2 cellular contexts compared by ENCODE assay signal in the genomic region with DNA sequence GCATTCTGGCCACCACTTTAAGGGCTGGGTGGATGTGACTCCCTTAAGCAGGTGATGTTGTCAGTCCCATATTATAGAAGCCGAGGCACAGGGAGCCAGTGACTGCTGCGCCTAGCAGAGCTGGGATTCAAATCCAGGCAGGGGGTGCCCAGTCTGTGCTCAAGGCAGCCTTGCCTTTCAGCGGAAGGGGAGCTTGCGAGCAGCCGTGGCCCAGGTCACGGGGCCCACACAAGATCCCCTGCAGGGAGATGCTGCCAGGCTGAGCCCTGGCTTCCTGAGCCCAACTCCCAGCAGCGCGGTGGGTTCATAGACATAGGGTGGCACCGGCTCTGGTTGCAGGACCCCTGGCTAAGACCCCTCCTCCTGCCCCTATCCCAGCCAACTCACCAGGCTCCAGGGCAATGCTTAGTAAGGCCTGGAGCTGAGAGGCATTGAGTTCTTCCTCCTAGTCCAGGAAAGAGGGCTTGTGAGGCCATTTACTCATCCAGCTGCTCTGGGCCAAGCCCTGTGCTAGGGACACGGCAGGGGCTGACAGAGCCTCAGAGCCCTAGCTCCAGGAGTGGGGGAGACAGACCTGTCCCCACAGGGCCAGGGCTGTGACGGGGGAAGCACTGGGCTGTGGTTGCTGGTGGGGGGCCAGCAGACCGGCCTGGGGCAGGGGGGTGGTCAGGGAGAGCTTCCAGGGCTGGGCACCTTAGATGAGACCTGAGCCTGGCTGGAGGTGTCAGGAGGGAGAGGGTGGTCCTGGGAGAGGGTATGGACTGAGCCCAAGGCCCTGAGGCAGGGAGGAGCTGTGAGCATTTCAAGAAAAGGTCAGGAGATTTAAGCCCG.
TF ChIP-seq lines count a peak whose summit lies in the region.

No MANE protein-coding gene starts in this region.

TF ChIP-seq in GM12878, 131 proteins besides CTCF, POLR2A, EP300 and RAD21:
- TF ChIP-seq CBFB (IDR thresholded peaks at IDR 0.05; ENCODE audit: low read depth) (no peak), TCF7 (IDR thresholded peaks at IDR 0.05; ENCODE audit: borderline replicate concordance) (no peak), EED (IDR thresholded peaks at IDR 0.05; ENCODE audit: low read depth) (no peak), EZH2 (IDR thresholded peaks at IDR 0.05; ENCODE audit: borderline replicate concordance, control insufficient read depth, low read depth, low read length) (no peak), SPI1 (IDR thresholded peaks at IDR 0.05; ENCODE audit: borderline replicate concordance, insufficient read depth, low read depth, low read length) (peak; percentile 35; the same call in 1 of the 2 replicates), TCF12 (IDR thresholded peaks at IDR 0.05; ENCODE audit: low read depth, low read length) (no peak), NFYA (IDR thresholded peaks at IDR 0.05; ENCODE audit: borderline replicate concordance, low read depth, low read length) (no peak), HDAC2 (IDR thresholded peaks at IDR 0.05) (no peak), TAF1 (IDR thresholded peaks at IDR 0.05; ENCODE audit: borderline replicate concordance, low read depth, low read length) (no peak), SUPT20H (IDR thresholded peaks at IDR 0.05; ENCODE audit: borderline replicate concordance, control insufficient read depth, low read depth, low read length) (no peak), RBBP5 (conservative IDR thresholded peaks at IDR 0.05) (no peak), RUNX3 (IDR thresholded peaks at IDR 0.05; ENCODE audit: low read length) (no peak)
- TF ChIP-seq, protein P1, sequence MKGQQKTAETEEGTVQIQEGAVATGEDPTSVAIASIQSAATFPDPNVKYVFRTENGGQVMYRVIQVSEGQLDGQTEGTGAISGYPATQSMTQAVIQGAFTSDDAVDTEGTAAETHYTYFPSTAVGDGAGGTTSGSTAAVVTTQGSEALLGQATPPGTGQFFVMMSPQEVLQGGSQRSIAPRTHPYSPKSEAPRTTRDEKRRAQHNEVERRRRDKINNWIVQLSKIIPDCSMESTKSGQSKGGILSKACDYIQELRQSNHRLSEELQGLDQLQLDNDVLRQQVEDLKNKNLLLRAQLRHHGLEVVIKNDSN (IDR thresholded peaks at IDR 0.05; ENCODE audit: borderline replicate concordance, extremely low read length, insufficient read depth, low read depth, low read length) = peak; percentile 29
- TF ChIP-seq, protein P2, sequence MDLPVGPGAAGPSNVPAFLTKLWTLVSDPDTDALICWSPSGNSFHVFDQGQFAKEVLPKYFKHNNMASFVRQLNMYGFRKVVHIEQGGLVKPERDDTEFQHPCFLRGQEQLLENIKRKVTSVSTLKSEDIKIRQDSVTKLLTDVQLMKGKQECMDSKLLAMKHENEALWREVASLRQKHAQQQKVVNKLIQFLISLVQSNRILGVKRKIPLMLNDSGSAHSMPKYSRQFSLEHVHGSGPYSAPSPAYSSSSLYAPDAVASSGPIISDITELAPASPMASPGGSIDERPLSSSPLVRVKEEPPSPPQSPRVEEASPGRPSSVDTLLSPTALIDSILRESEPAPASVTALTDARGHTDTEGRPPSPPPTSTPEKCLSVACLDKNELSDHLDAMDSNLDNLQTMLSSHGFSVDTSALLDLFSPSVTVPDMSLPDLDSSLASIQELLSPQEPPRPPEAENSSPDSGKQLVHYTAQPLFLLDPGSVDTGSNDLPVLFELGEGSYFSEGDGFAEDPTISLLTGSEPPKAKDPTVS (IDR thresholded peaks at IDR 0.05; ENCODE audit: low read depth, low read length) = no peak
- TF ChIP-seq, protein P3, sequence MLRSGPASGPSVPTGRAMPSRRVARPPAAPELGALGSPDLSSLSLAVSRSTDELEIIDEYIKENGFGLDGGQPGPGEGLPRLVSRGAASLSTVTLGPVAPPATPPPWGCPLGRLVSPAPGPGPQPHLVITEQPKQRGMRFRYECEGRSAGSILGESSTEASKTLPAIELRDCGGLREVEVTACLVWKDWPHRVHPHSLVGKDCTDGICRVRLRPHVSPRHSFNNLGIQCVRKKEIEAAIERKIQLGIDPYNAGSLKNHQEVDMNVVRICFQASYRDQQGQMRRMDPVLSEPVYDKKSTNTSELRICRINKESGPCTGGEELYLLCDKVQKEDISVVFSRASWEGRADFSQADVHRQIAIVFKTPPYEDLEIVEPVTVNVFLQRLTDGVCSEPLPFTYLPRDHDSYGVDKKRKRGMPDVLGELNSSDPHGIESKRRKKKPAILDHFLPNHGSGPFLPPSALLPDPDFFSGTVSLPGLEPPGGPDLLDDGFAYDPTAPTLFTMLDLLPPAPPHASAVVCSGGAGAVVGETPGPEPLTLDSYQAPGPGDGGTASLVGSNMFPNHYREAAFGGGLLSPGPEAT (IDR thresholded peaks at IDR 0.05; ENCODE audit: low read depth) = no peak
- TF ChIP-seq, protein P4, sequence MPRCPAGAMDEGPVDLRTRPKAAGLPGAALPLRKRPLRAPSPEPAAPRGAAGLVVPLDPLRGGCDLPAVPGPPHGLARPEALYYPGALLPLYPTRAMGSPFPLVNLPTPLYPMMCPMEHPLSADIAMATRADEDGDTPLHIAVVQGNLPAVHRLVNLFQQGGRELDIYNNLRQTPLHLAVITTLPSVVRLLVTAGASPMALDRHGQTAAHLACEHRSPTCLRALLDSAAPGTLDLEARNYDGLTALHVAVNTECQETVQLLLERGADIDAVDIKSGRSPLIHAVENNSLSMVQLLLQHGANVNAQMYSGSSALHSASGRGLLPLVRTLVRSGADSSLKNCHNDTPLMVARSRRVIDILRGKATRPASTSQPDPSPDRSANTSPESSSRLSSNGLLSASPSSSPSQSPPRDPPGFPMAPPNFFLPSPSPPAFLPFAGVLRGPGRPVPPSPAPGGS (IDR thresholded peaks at IDR 0.05; ENCODE audit: borderline replicate concordance, insufficient read depth, low read depth, low read length, poor library complexity, severe bottlenecking) = no peak
- TF ChIP-seq, protein P5, sequence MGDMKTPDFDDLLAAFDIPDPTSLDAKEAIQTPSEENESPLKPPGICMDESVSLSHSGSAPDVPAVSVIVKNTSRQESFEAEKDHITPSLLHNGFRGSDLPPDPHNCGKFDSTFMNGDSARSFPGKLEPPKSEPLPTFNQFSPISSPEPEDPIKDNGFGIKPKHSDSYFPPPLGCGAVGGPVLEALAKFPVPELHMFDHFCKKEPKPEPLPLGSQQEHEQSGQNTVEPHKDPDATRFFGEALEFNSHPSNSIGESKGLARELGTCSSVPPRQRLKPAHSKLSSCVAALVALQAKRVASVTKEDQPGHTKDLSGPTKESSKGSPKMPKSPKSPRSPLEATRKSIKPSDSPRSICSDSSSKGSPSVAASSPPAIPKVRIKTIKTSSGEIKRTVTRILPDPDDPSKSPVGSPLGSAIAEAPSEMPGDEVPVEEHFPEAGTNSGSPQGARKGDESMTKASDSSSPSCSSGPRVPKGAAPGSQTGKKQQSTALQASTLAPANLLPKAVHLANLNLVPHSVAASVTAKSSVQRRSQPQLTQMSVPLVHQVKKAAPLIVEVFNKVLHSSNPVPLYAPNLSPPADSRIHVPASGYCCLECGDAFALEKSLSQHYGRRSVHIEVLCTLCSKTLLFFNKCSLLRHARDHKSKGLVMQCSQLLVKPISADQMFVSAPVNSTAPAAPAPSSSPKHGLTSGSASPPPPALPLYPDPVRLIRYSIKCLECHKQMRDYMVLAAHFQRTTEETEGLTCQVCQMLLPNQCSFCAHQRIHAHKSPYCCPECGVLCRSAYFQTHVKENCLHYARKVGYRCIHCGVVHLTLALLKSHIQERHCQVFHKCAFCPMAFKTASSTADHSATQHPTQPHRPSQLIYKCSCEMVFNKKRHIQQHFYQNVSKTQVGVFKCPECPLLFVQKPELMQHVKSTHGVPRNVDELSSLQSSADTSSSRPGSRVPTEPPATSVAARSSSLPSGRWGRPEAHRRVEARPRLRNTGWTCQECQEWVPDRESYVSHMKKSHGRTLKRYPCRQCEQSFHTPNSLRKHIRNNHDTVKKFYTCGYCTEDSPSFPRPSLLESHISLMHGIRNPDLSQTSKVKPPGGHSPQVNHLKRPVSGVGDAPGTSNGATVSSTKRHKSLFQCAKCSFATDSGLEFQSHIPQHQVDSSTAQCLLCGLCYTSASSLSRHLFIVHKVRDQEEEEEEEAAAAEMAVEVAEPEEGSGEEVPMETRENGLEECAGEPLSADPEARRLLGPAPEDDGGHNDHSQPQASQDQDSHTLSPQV (IDR thresholded peaks at IDR 0.05) = no peak

TF ChIP-seq in liver, 16 proteins besides CTCF, POLR2A, EP300 and RAD21:
- TF ChIP-seq NR2F2 (IDR thresholded peaks at IDR 0.05) (no peak), HNF4A (conservative IDR thresholded peaks at IDR 0.05) (no peak)
